In the genomic region with DNA sequence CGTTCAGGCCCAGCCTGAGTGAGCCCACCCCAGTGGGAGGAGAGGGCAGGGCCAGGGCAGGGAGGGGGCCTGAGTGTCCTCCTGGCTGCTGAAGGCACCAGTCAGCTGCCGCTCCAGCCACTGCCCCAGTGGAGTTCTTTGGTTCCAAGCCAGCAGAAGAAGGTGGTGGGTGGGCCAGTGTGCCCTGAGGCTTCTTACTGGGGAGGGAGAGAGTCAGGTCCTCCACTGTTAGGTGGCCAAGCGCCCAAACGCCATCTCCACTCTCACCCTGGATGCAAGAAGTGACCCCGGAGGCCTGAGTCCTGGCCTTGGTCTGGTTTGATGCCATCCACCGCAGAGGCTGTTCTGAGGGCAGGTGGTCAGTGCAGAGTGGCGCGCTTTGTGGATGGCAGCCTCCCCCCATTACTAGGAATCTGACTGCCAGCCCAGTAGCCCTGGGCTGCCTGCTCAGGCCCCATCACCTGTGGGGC, we compare ENCODE assay signal across 8 cellular contexts. TPM values are rescaled to one million over a fixed set of nuclear protein-coding genes. Genes with fewer than 3 reads are reported as not detected.
DNase-seq lines count a peak whose midpoint lies in the region; ATAC-seq, FAIRE-seq and TF ChIP-seq lines count a peak whose summit lies in the region.

No MANE protein-coding gene starts in this region.

- POLR2A ChIA-PET in GM12878 (lab: Charles Lee), result interaction anchor here (0.6 kb wide), 1 partner anchor 45 kb away, joined by 9 read pairs; no protein-coding TSS in a partner anchor

- peaks cover 57% of the 10 kb centered on the region for H3K79me2 ChIP-seq in GM12878 (ENCODE audit: control insufficient read depth, insufficient read depth, low read length)

- H3K27me3 ChIP-seq in left ventricle myocardium inferior (ENCODE audit: low read depth), result no peaks in the 10 kb centered on the region
- no peaks in the 10 kb centered on the region for H3K27me3 ChIP-seq in GM12878 (replicated peaks in 1 of 2; ENCODE audit: control insufficient read depth in 2 of 2, insufficient read depth in 2 of 2, low read length in 1 of 2)
- H3K27me3 ChIP-seq in mucosa of stomach (ENCODE audit: control insufficient read depth, insufficient read depth, low read length), result no peaks in the 10 kb centered on the region
- no peaks in the 10 kb centered on the region for H3K27me3 ChIP-seq in vagina

- no TSS peak for BruUV-seq in GM12878 (replicated peaks; lab: Mats Ljungman, UMichigan)

- SMC1A ChIA-PET in GM12878 (lab: Charles Lee; ENCODE audit: uncharacterized antibody, unreplicated experiment), result no interaction called here

- intact Hi-C loops in left ventricle myocardium inferior (cut with micrococcal nuclease) (no loop called here), left cardiac atrium (cut with DNase I) (no loop called here), GM12878 (cut with micrococcal nuclease; ENCODE audit: unreplicated experiment) (no loop called here), vagina (cut with DNase I) (loop anchor here (10.0 kb wide), 1 partner anchor 118 kb away; a partner anchor contains a TSS)

- in situ Hi-C loops in GM12878 (cut with MboI), result no loop called here

- H4K20me1 ChIP-seq in GM12878 (ENCODE audit: control insufficient read depth, insufficient read depth), result peaks cover 5% of the 10 kb centered on the region; the same call in 1 of the 2 replicates

- no peak for FAIRE-seq in GM12878 (lab: Jason Lieb, UNC)

- H3K27ac ChIP-seq in left ventricle myocardium inferior (replicated peaks), result peak overlapping the region; percentile 99
- H3K27ac ChIP-seq in GM12878 (ENCODE audit: control insufficient read depth, insufficient read depth), result peak overlapping the region; percentile 73
- peak overlapping the region; percentile 99 for H3K27ac ChIP-seq in vagina

- DNase-seq in left ventricle myocardium inferior, result no peak
- DNase-seq in left cardiac atrium, result no peak
- DNase-seq in GM12878 (ENCODE audit: low read depth, low spot score), result no peak
- DNase-seq in vagina (ENCODE audit: extremely low spot score in 2 of 2), result no peak
- no peak for DNase-seq in DMS114 treated with DMSO at 0.1 percent for 48 hours (lab: John Stamatoyannopoulos, UW; ENCODE audit: unreplicated experiment)
- no peak for DNase-seq in epidermal melanocyte (ENCODE audit: insufficient read length, low spot score)
- no peak for DNase-seq in HCEC 1CT

- H3K9ac ChIP-seq in GM12878 (ENCODE audit: control insufficient read depth, insufficient read depth, low read length) (peak overlapping the region; percentile 80), mucosa of stomach (ENCODE audit: low read length) (peak overlapping the region; percentile 34)

- no peak for TF ChIP-seq RAD21 in GM12878 (IDR thresholded peaks at IDR 0.05; ENCODE audit: insufficient read depth, low read depth, low read length)

- RAD21 ChIA-PET in GM12878 (lab: Charles Lee; ENCODE audit: unreplicated experiment), result interaction anchor here (4.3 kb wide), 1 partner anchor 43 kb away, joined by 10 read pairs; a partner anchor contains a TSS

- TF ChIP-seq POLR2A in GM12878 (IDR thresholded peaks at IDR 0.05; ENCODE audit: low read depth, low read length) (no peak), vagina (IDR thresholded peaks at IDR 0.05) (no peak)

- H3K4me3 ChIP-seq in left ventricle myocardium inferior (peak overlapping the region; percentile 97), GM12878 (peak overlapping the region; percentile 97), mucosa of stomach (ENCODE audit: low read length) (no peak overlapping the region), vagina (peak overlapping the region; percentile 37 to 49)

- CTCF ChIA-PET in GM12878 (lab: Yijun Ruan, JAX), result interaction anchor here (1.2 kb wide), 1 partner anchor 161 kb away, joined by 4 read pairs; a partner anchor contains a TSS

- H3K9me3 ChIP-seq in left ventricle myocardium inferior (replicated peaks) (no peaks in the 10 kb centered on the region), GM12878 (replicated peaks; ENCODE audit: control insufficient read depth, insufficient read depth, low read length) (no peaks in the 10 kb centered on the region), mucosa of stomach (ENCODE audit: control insufficient read depth, low read length) (no peaks in the 10 kb centered on the region), vagina (no peaks in the 10 kb centered on the region)

- TF ChIP-seq CTCF in left ventricle myocardium inferior (IDR thresholded peaks at IDR 0.05; ENCODE audit: borderline replicate concordance) (no peak), GM12878 (IDR thresholded peaks at IDR 0.05 in 2 of 3, conservative IDR thresholded peaks at IDR 0.05 in 1 of 3; ENCODE audit: control insufficient read depth in 2 of 3, extremely low read depth in 1 of 3, insufficient read depth in 1 of 3, low read depth in 3 of 3, low read length in 3 of 3) (no peak), vagina (IDR thresholded peaks at IDR 0.05) (no peak)

- peaks cover 20% of the 10 kb centered on the region for H3K36me3 ChIP-seq in left ventricle myocardium inferior
- H3K36me3 ChIP-seq in GM12878 (ENCODE audit: control insufficient read depth in 2 of 2, insufficient read depth in 2 of 2, low read length in 1 of 2), result peaks cover 0 to 13% of the 10 kb centered on the region in 2 experiments; a peak in 1 of 4 replicates
- H3K36me3 ChIP-seq in mucosa of stomach (ENCODE audit: control insufficient read depth, insufficient read depth, low read length), result no peaks in the 10 kb centered on the region
- H3K36me3 ChIP-seq in vagina, result no peaks in the 10 kb centered on the region

- TF ChIP-seq EP300 in GM12878 (IDR thresholded peaks at IDR 0.05; ENCODE audit: borderline replicate concordance in 1 of 2, control insufficient read depth in 1 of 2, low read depth in 2 of 2, low read length in 2 of 2), result no peak

- WGBS in GM12878 (ENCODE audit: insufficient coverage, insufficient replicate concordance, low lambda C conversion rate, missing lambda C conversion rate), result 71% methylated on average over 8 of the region's 8 CpGs

- no peak overlapping the region for H2AFZ ChIP-seq in GM12878 (ENCODE audit: control insufficient read depth, low read depth, low read length)

- peaks cover 65% of the 10 kb centered on the region for H3K4me1 ChIP-seq in left ventricle myocardium inferior
- peaks cover 47% of the 10 kb centered on the region for H3K4me1 ChIP-seq in GM12878 (ENCODE audit: control insufficient read depth, insufficient read depth, low read length)
- H3K4me1 ChIP-seq in mucosa of stomach (ENCODE audit: control insufficient read depth, insufficient read depth, low read length), result peaks cover 41% of the 10 kb centered on the region
- H3K4me1 ChIP-seq in vagina, result peaks cover 52% of the 10 kb centered on the region

- H3K4me2 ChIP-seq in GM12878 (ENCODE audit: control insufficient read depth, insufficient read depth), result peak overlapping the region; percentile 56

- no peak for ATAC-seq in left cardiac atrium
- no peak for ATAC-seq in GM12878

RNA-seq across cellular contexts. Expression of a gene that starts 2.2 kb away (rescaled TPM):
- total RNA-seq in left ventricle myocardium inferior, result 25.6 TPM
- 10 to 100 TPM; 43.4 to 48.4 TPM for total RNA-seq in left cardiac atrium
- total RNA-seq in GM12878 (2013; cell fraction: nucleolus; rRNA removed), result 595 and 707 TPM in 2 replicates
- total RNA-seq in GM12878 (2014; rRNA removed), result 84.7 and 105 TPM in 2 replicates
- total RNA-seq in GM12878 (2014; rRNA removed; fragmentation: Illumina TruSeq; extraction: Trizol), result 54.8 and 60.3 TPM in 2 replicates
- total RNA-seq in GM12878 (2021), result 129 and 145 TPM in 2 replicates
- 66.3 TPM for polyA plus RNA-seq in GM12878 (2011; ENCODE audit: low read depth)
- polyA plus RNA-seq in GM12878 (2011; rRNA removed), result 58.2 and 76.8 TPM in 2 replicates
- 51.9 and 56.6 TPM in 2 replicates for polyA plus RNA-seq in GM12878 (2011; cell fraction: cytosol; rRNA removed)
- polyA plus RNA-seq in GM12878 (2011; cell fraction: nucleus; rRNA removed), result 460 and 635 TPM in 2 replicates
- polyA plus RNA-seq in GM12878 (2012), result 82.0 and 104 TPM in 2 replicates
- polyA plus RNA-seq in GM12878 (2014; fragmentation: Illumina TruSeq; extraction: Trizol), result 97.1 and 113 TPM in 2 replicates
- 10 to 100 TPM; 18.6 to 23.6 TPM for polyA plus RNA-seq in GM12878 (2014; fragmentation: Nextera tagmentation; extraction: Ambion mirVana)
- 79.3 and 95.1 TPM in 2 replicates for polyA plus RNA-seq in GM12878 (2014; rRNA removed)
- 10 to 100 TPM; 52.4 to 53.6 TPM for polyA plus RNA-seq in GM12878 (2016; fragmentation: Nextera tagmentation; extraction: Ambion mirVana)
- 191 and 202 TPM in 2 replicates for polyA minus RNA-seq in GM12878 (2011; rRNA and poly(A)+ RNA removed)
- 72.8 and 86.2 TPM in 2 replicates for polyA minus RNA-seq in GM12878 (2011; cell fraction: cytosol; rRNA and poly(A)+ RNA removed)
- polyA minus RNA-seq in GM12878 (2011; cell fraction: nucleus; rRNA and poly(A)+ RNA removed), result 196 and 291 TPM in 2 replicates
- total RNA-seq in vagina, result 144 TPM

RNA-seq across cellular contexts. Expression of a gene that starts 42.6 kb away (rescaled TPM):
- total RNA-seq in left ventricle myocardium inferior, result 4.1 TPM
- total RNA-seq in left cardiac atrium, result 1 to 10 TPM; 6.4 to 6.6 TPM
- total RNA-seq in GM12878 (2013; cell fraction: nucleolus; rRNA removed), result 14.5 and 18.3 TPM in 2 replicates
- total RNA-seq in GM12878 (2014; rRNA removed), result 2.1 and 3.3 TPM in 2 replicates
- total RNA-seq in GM12878 (2014; rRNA removed; fragmentation: Illumina TruSeq; extraction: Trizol), result 0.46 and 0.54 TPM in 2 replicates
- 1.5 and 2.2 TPM in 2 replicates for total RNA-seq in GM12878 (2021)
- 2.1 TPM for polyA plus RNA-seq in GM12878 (2011; ENCODE audit: low read depth)
- 0.36 and 0.65 TPM in 2 replicates for polyA plus RNA-seq in GM12878 (2011; rRNA removed)
- polyA plus RNA-seq in GM12878 (2011; cell fraction: cytosol; rRNA removed), result 1.0 and 1.4 TPM in 2 replicates
- 12.5 and 13.2 TPM in 2 replicates for polyA plus RNA-seq in GM12878 (2011; cell fraction: nucleus; rRNA removed)
- polyA plus RNA-seq in GM12878 (2012), result 4.4 and 5.4 TPM in 2 replicates
- 0.22 and 0.73 TPM in 2 replicates for polyA plus RNA-seq in GM12878 (2014; fragmentation: Illumina TruSeq; extraction: Trizol)
- polyA plus RNA-seq in GM12878 (2014; fragmentation: Nextera tagmentation; extraction: Ambion mirVana), result under 1 TPM in 1 of 2 experiments, not detected in 1; 0.05 TPM
- polyA plus RNA-seq in GM12878 (2014; rRNA removed), result 4.1 TPM in 2 replicates
- 1 to 10 TPM; 1.2 to 2.2 TPM for polyA plus RNA-seq in GM12878 (2016; fragmentation: Nextera tagmentation; extraction: Ambion mirVana)
- polyA minus RNA-seq in GM12878 (2011; rRNA and poly(A)+ RNA removed), result 0.44 and 0.46 TPM in 2 replicates
- polyA minus RNA-seq in GM12878 (2011; cell fraction: cytosol; rRNA and poly(A)+ RNA removed), result not detected in 2 replicates
- polyA minus RNA-seq in GM12878 (2011; cell fraction: nucleus; rRNA and poly(A)+ RNA removed), result 2.8 and 4.0 TPM in 2 replicates
- total RNA-seq in vagina, result 22.8 TPM

RNA-seq across cellular contexts. Expression of a gene that starts 42.7 kb away (rescaled TPM):
- total RNA-seq in left ventricle myocardium inferior, result 10.9 TPM
- total RNA-seq in left cardiac atrium, result 10 to 100 TPM; 18.0 to 23.0 TPM
- 53.8 and 65.3 TPM in 2 replicates for total RNA-seq in GM12878 (2013; cell fraction: nucleolus; rRNA removed)
- 4.4 and 4.5 TPM in 2 replicates for total RNA-seq in GM12878 (2014; rRNA removed)
- 3.4 and 3.9 TPM in 2 replicates for total RNA-seq in GM12878 (2014; rRNA removed; fragmentation: Illumina TruSeq; extraction: Trizol)
- total RNA-seq in GM12878 (2021), result 12.0 and 16.0 TPM in 2 replicates
- polyA plus RNA-seq in GM12878 (2011; ENCODE audit: low read depth), result 11.0 TPM
- polyA plus RNA-seq in GM12878 (2011; rRNA removed), result 5.8 and 6.2 TPM in 2 replicates
- 7.8 and 9.5 TPM in 2 replicates for polyA plus RNA-seq in GM12878 (2011; cell fraction: cytosol; rRNA removed)
- polyA plus RNA-seq in GM12878 (2011; cell fraction: nucleus; rRNA removed), result 69.7 and 83.3 TPM in 2 replicates
- polyA plus RNA-seq in GM12878 (2012), result 22.7 and 24.5 TPM in 2 replicates
- 4.5 and 5.7 TPM in 2 replicates for polyA plus RNA-seq in GM12878 (2014; fragmentation: Illumina TruSeq; extraction: Trizol)
- 1 to 10 TPM in 1 of 2 experiments, under 1 TPM in 1; 0.13 to 1.3 TPM for polyA plus RNA-seq in GM12878 (2014; fragmentation: Nextera tagmentation; extraction: Ambion mirVana)
- polyA plus RNA-seq in GM12878 (2014; rRNA removed), result 10.2 and 12.9 TPM in 2 replicates
- 10 to 100 TPM; 14.0 to 17.2 TPM for polyA plus RNA-seq in GM12878 (2016; fragmentation: Nextera tagmentation; extraction: Ambion mirVana)
- 3.8 and 4.3 TPM in 2 replicates for polyA minus RNA-seq in GM12878 (2011; rRNA and poly(A)+ RNA removed)
- polyA minus RNA-seq in GM12878 (2011; cell fraction: cytosol; rRNA and poly(A)+ RNA removed), result 4.9 and 10.6 TPM in 2 replicates
- 6.4 and 13.8 TPM in 2 replicates for polyA minus RNA-seq in GM12878 (2011; cell fraction: nucleus; rRNA and poly(A)+ RNA removed)
- 47.6 TPM for total RNA-seq in vagina
